Comparison of ENCODE assay signal across 32 cellular contexts in the genomic region with DNA sequence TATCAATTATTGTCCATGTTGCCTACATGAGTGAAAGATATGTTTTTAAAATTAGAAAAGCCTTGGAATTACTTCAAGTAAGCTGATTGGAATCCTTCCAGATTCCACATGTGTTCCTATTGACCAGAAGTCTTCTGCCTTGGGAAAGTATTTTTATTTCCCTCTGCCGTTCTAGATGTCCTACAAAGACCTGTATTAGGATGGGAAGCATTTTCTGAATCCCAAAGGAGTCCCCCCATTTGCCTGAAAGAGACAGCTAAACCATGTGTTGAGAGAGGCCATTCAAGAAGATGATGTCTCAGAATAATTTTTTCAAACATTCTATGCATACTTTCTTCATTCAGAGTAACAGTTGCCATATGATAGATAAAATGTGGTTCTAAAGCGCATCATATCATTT. TPM values are rescaled to one million over a fixed set of nuclear protein-coding genes. Genes with fewer than 3 reads are reported as not detected.
DNase-seq lines count a peak whose midpoint lies in the region; ATAC-seq, FAIRE-seq and TF ChIP-seq lines count a peak whose summit lies in the region.
"Had no signal": no experiment of that assay in that cellular context is flagged by ENCODE, and none has a peak within 500 bp of the region (broad histone marks: within the 10 kb centered on the region; RNA-seq: fewer than 3 reads in every experiment).

No MANE protein-coding gene starts in this region.

- POLR2A ChIA-PET in A549 (lab: Yijun Ruan, JAX): no interaction called here

- no peak overlapping the region for H3K9ac ChIP-seq in astrocyte (ENCODE audit: low read length)
- H3K9ac ChIP-seq: BLaER1 treated with 17β-estradiol and CSF1 and Interleukin-3, amounts not matched to agents 10 nM and 100 nM had no signal

- no peaks in the 10 kb centered on the region for H3K79me2 ChIP-seq in astrocyte (ENCODE audit: insufficient read depth, low read length)

- H3K4me1 ChIP-seq in A549 (peaks cover 18% of the 10 kb centered on the region), astrocyte (ENCODE audit: insufficient read depth, low read length) (peaks cover 20% of the 10 kb centered on the region)
- H3K4me1 ChIP-seq: sigmoid colon had no signal

- TF ChIP-seq POLR2A in A549 (IDR thresholded peaks at IDR 0.05; ENCODE audit: low read length): no peak

- no peak for TF ChIP-seq EP300 in A549 (IDR thresholded peaks at IDR 0.05)

- ATAC-seq in A549 (no peak), HG03097 (IDR thresholded peaks at IDR 0.05; ENCODE audit: low FRiP score, unreplicated experiment) (no peak)
- ATAC-seq: activated CD8-positive, alpha-beta T cell treated with anti-CD3 and anti-CD28 coated beads for 36 hours; gastroesophageal sphincter; HCT116; left cardiac atrium had no signal

- CTCF ChIA-PET in A549 (lab: Yijun Ruan, JAX): no interaction called here

- no peak overlapping the region for H3K27ac Mint-ChIP-seq in astrocyte (ENCODE audit: unreplicated experiment)
- H3K27ac Mint-ChIP-seq: activated CD8-positive, alpha-beta T cell treated with anti-CD3 and anti-CD28 coated beads for 36 hours; activated T-helper 2 cell treated with anti-CD3 and anti-CD28 coated beads, Interferon-gamma antibody, Interleukin-2, Interleukin-4, amounts not matched to agents 10 μg/mL and 5 μg/mL and 100 μg/mL, durations not matched to agents 14 hours and 24 hours and 36 hours; naive B cell; progenitor cell of endocrine pancreas had no signal

- no peak overlapping the region for H3K4me3 Mint-ChIP-seq in astrocyte (ENCODE audit: unreplicated experiment)
- H3K4me3 Mint-ChIP-seq: activated CD8-positive, alpha-beta T cell treated with anti-CD3 and anti-CD28 coated beads for 36 hours; naive B cell had no signal

- H3K4me2 ChIP-seq in A549 (peak overlapping the region; percentile 24; the same call in 2 of the 3 replicates), astrocyte (ENCODE audit: low read length) (no peak overlapping the region)
- H3K4me2 ChIP-seq: BLaER1 treated with 17β-estradiol and CSF1 and Interleukin-3, amounts not matched to agents 10 nM and 100 nM had no signal

- WGBS in A549 (ENCODE audit: missing lambda C conversion rate): 34% methylated on average over 2 of the region's 2 CpGs

- no peak for TF ChIP-seq RAD21 in A549 (conservative IDR thresholded peaks at IDR 0.05 in 1 of 2, IDR thresholded peaks at IDR 0.05 in 1 of 2)

- no peak overlapping the region for H2AFZ ChIP-seq in astrocyte (ENCODE audit: low read depth, low read length)

- no peak for DNase-seq in A549 (ENCODE audit: low read depth in 1 of 2, low spot score in 1 of 2)
- DNase-seq in EL: peak; percentile 33
- peak; percentile 34 for DNase-seq in astrocyte (ENCODE audit: low read depth)
- DNase-seq in iris pigment epithelial cell (ENCODE audit: low read depth): peak; percentile 52
- DNase-seq in activated T-cell treated with anti-CD3 and anti-CD28 coated beads for 4 hours: no peak
- no peak for DNase-seq in cerebellar cortex (ENCODE audit: low spot score)
- DNase-seq: activated CD8-positive, alpha-beta T cell treated with anti-CD3 and anti-CD28 coated beads for 36 hours; activated naive CD4-positive, alpha-beta T cell treated with anti-CD3 and anti-CD28 coated beads, Interleukin-2, amount 50 U/mL, for 16 hours; amniotic stem cell; DMS53; effector memory CD4-positive, alpha-beta T cell; GDM1; hypothalamus; left cardiac atrium; naive B cell; NCI-H1436 treated with DMSO at 0.1 percent for 48 hours; NCI-H2107; NCI-H345; NCI-H69; SHP77 treated with DMSO at 0.1 percent for 48 hours; sigmoid colon; stimulated activated CD4-positive, alpha-beta T cell treated with anti-CD3 and anti-CD28 coated beads, Interleukin-4, amount 100 ng/mL, for 24 hours; tibial artery had no signal

- H3K27ac ChIP-seq in A549 (peak overlapping the region in 1 of 2 experiments; percentile 49; a peak in 2 of 6 replicates), astrocyte (ENCODE audit: low read depth, low read length) (no peak overlapping the region)
- H3K27ac ChIP-seq: BLaER1 treated with 17β-estradiol and CSF1 and Interleukin-3, amounts not matched to agents 10 nM and 100 nM; coronary artery; epithelial cell of prostate; gastroesophageal sphincter; sigmoid colon; tibial artery had no signal

- H3K4me3 ChIP-seq in A549 (no peak overlapping the region), astrocyte (ENCODE audit: insufficient read depth, low read depth, low read length) (no peak overlapping the region)
- H3K4me3 ChIP-seq: BLaER1 treated with 17β-estradiol and CSF1 and Interleukin-3, amounts not matched to agents 10 nM and 100 nM; coronary artery; gastroesophageal sphincter; sigmoid colon; tibial artery had no signal

- no peaks in the 10 kb centered on the region for H3K36me3 Mint-ChIP-seq in astrocyte (ENCODE audit: low read depth, unreplicated experiment)
- H3K36me3 Mint-ChIP-seq: naive B cell had no signal

- H3K9me3 ChIP-seq in A549 (0 out of 3 replicates have a peak, but pooled peaks cover 4% of the 10 kb centered on the region), astrocyte (ENCODE audit: insufficient read depth, low read depth, low read length) (no peaks in the 10 kb centered on the region)
- H3K9me3 ChIP-seq: gastroesophageal sphincter, sigmoid colon, tibial artery had no signal

- H3K9me3 Mint-ChIP-seq in astrocyte (ENCODE audit: unreplicated experiment): no peaks in the 10 kb centered on the region
- H3K9me3 Mint-ChIP-seq: activated CD8-positive, alpha-beta T cell treated with anti-CD3 and anti-CD28 coated beads for 36 hours had no signal

- H3K4me1 Mint-ChIP-seq in astrocyte (ENCODE audit: low read depth, unreplicated experiment): peaks cover 39% of the 10 kb centered on the region

- H3K27me3 Mint-ChIP-seq in astrocyte (ENCODE audit: low read depth, unreplicated experiment): no peaks in the 10 kb centered on the region
- H3K27me3 Mint-ChIP-seq: activated CD8-positive, alpha-beta T cell treated with anti-CD3 and anti-CD28 coated beads for 36 hours; naive B cell; progenitor cell of endocrine pancreas had no signal

- H4K20me1 ChIP-seq in astrocyte (ENCODE audit: insufficient read depth, low read length): no peaks in the 10 kb centered on the region
- H4K20me1 ChIP-seq: BLaER1 treated with 17β-estradiol and CSF1 and Interleukin-3, amounts not matched to agents 10 nM and 100 nM had no signal

- H3K27me3 ChIP-seq in astrocyte (ENCODE audit: insufficient read depth, low read length): no peaks in the 10 kb centered on the region
- H3K27me3 ChIP-seq: BLaER1 treated with 17β-estradiol and CSF1 and Interleukin-3, amounts not matched to agents 10 nM and 100 nM; gastroesophageal sphincter; sigmoid colon; tibial artery had no signal

- TF ChIP-seq CTCF in A549 (IDR thresholded peaks at IDR 0.05) (no peak), astrocyte (IDR thresholded peaks at IDR 0.05; ENCODE audit: insufficient read depth, low read depth, low read length) (no peak)

- H3K36me3 ChIP-seq in astrocyte (ENCODE audit: insufficient read depth, low read length): no peaks in the 10 kb centered on the region
- H3K36me3 ChIP-seq: BLaER1 treated with 17β-estradiol and CSF1 and Interleukin-3, amounts not matched to agents 10 nM and 100 nM; gastroesophageal sphincter; sigmoid colon; tibial artery had no signal

- FAIRE-seq in A549 (lab: Jason Lieb, UNC): no peak
- no peak for FAIRE-seq in astrocyte (lab: Jason Lieb, UNC)
- FAIRE-seq: bronchial epithelial cell had no signal

TF ChIP-seq in A549, 52 proteins besides CTCF, POLR2A, EP300 and RAD21:
- TF ChIP-seq, protein P1, sequence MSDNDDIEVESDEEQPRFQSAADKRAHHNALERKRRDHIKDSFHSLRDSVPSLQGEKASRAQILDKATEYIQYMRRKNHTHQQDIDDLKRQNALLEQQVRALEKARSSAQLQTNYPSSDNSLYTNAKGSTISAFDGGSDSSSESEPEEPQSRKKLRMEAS (IDR thresholded peaks at IDR 0.05): no peak
- TF ChIP-seq, protein P2, sequence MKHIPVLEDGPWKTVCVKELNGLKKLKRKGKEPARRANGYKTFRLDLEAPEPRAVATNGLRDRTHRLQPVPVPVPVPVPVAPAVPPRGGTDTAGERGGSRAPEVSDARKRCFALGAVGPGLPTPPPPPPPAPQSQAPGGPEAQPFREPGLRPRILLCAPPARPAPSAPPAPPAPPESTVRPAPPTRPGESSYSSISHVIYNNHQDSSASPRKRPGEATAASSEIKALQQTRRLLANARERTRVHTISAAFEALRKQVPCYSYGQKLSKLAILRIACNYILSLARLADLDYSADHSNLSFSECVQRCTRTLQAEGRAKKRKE (CRISPR knock-in tag; IDR thresholded peaks at IDR 0.05; ENCODE audit: low read depth): no peak
- no peak for TF ChIP-seq KDM5A (IDR thresholded peaks at IDR 0.05)
- no peak for TF ChIP-seq KDM1A (IDR thresholded peaks at IDR 0.05; ENCODE audit: low read depth)
- no peak for TF ChIP-seq FOSL2 (IDR thresholded peaks at IDR 0.05)
- TF ChIP-seq FOSL2 (CRISPR knock-in tag; IDR thresholded peaks at IDR 0.05): no peak
- no peak for TF ChIP-seq RNF2 (IDR thresholded peaks at IDR 0.05; ENCODE audit: borderline replicate concordance, low read depth)
- no peak for TF ChIP-seq HDAC2 (IDR thresholded peaks at IDR 0.05)

RNA-seq across cellular contexts. Expression of a gene that starts 19.0 kb away (rescaled TPM):
- 154 and 159 TPM in 2 replicates for polyA plus RNA-seq in A549 (2011; rRNA removed)
- polyA plus RNA-seq in A549 (2012; cell fraction: cytosol; rRNA removed): 37.0 and 40.3 TPM in 2 replicates
- 28.8 and 43.5 TPM in 2 replicates for polyA plus RNA-seq in A549 (2012; cell fraction: nucleus; rRNA removed)
- 77.7 to 96.4 TPM (median 77.9 TPM) in 3 replicates for polyA plus RNA-seq in A549 (2017; fragmentation: RNase III; extraction: RNeasy Plus Mini Kit Qiagen cat#74134 plus additional on column Dnase treatment)
- 106 and 112 TPM in 2 replicates for polyA minus RNA-seq in A549 (2011; rRNA and poly(A)+ RNA removed)
- total RNA-seq in astrocyte: 95.7 TPM in 2 replicates

Comparison
In these comparisons a context has a peak if more than half of its experiments do, and no peak if none do; other contexts are left out.
1. DNase-seq: peak in EL (single experiment), astrocyte (single experiment) and iris pigment epithelial cell (single experiment); none in A549 (0 of 2), activated T-cell treated with anti-CD3 and anti-CD28 coated beads for 4 hours (single experiment) and cerebellar cortex (single experiment).